1 cellular context compared by ENCODE assay signal in the genomic region with DNA sequence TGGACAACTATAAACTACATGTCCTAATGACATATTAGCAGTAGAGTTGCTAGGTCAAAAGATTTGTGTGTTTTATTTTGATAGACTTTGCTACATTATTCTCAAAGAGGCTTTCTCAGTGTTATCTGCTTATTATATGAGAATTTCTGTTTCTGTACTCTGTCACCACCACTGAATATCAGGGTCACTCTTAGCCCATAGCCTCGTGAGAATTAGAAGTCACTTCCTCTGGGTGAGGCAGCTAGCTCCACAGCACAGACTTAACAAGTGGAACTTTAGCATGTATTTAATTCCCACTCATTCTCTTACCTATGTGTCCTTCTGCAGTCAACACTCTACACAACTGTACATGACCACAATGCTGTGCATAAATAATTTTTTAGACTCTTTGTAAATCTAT.
TF ChIP-seq lines count a peak whose summit lies in the region.

No MANE protein-coding gene starts in this region.

TF ChIP-seq in IMR-90, 13 proteins besides CTCF, POLR2A, EP300 and RAD21:
- no peak for TF ChIP-seq NFE2L2 (IDR thresholded peaks at IDR 0.05; ENCODE audit: low read depth, low read length)
- TF ChIP-seq, protein P1, sequence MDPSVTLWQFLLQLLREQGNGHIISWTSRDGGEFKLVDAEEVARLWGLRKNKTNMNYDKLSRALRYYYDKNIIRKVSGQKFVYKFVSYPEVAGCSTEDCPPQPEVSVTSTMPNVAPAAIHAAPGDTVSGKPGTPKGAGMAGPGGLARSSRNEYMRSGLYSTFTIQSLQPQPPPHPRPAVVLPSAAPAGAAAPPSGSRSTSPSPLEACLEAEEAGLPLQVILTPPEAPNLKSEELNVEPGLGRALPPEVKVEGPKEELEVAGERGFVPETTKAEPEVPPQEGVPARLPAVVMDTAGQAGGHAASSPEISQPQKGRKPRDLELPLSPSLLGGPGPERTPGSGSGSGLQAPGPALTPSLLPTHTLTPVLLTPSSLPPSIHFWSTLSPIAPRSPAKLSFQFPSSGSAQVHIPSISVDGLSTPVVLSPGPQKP (IDR thresholded peaks at IDR 0.05; ENCODE audit: borderline replicate concordance, low read depth, low read length), result no peak
- no peak for TF ChIP-seq MAFK (IDR thresholded peaks at IDR 0.05; ENCODE audit: low read depth, low read length)
- TF ChIP-seq FOS (IDR thresholded peaks at IDR 0.05; ENCODE audit: low read depth, low read length), result no peak
- TF ChIP-seq MAZ (IDR thresholded peaks at IDR 0.05; ENCODE audit: borderline replicate concordance, low read depth, low read length), result no peak
- TF ChIP-seq MXI1 (IDR thresholded peaks at IDR 0.05; ENCODE audit: borderline replicate concordance, low read depth, low read length), result no peak
- TF ChIP-seq CHD1 (IDR thresholded peaks at IDR 0.05; ENCODE audit: low read depth, low read length), result no peak
- no peak for TF ChIP-seq CEBPB (IDR thresholded peaks at IDR 0.05; ENCODE audit: low read depth, low read length)
- TF ChIP-seq SMC3 (IDR thresholded peaks at IDR 0.05; ENCODE audit: low read depth, low read length), result no peak
- TF ChIP-seq BHLHE40 (IDR thresholded peaks at IDR 0.05; ENCODE audit: low read depth, low read length), result no peak
- no peak for TF ChIP-seq RCOR1 (IDR thresholded peaks at IDR 0.05; ENCODE audit: insufficient replicate concordance, low read length)
- TF ChIP-seq RFX5 (IDR thresholded peaks at IDR 0.05; ENCODE audit: low read depth, low read length), result no peak
- TF ChIP-seq, protein P2, sequence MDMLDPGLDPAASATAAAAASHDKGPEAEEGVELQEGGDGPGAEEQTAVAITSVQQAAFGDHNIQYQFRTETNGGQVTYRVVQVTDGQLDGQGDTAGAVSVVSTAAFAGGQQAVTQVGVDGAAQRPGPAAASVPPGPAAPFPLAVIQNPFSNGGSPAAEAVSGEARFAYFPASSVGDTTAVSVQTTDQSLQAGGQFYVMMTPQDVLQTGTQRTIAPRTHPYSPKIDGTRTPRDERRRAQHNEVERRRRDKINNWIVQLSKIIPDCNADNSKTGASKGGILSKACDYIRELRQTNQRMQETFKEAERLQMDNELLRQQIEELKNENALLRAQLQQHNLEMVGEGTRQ (IDR thresholded peaks at IDR 0.05; ENCODE audit: low read depth, low read length), result no peak
